ENCODE assay signal across 16 cellular contexts in genomic region chr13:66831317-66831716, GRCh38.
A peak's percentile ranks its signal among the peaks of the same experiment; 100 is the strongest.
DNase-seq lines count a peak whose midpoint lies in the region; ATAC-seq and TF ChIP-seq lines count a peak whose summit lies in the region.
"Had no signal": no experiment of that assay in that cellular context is flagged by ENCODE, and none has a peak within 500 bp of the region (broad histone marks: within the 10 kb centered on the region; RNA-seq: fewer than 3 reads in every experiment).

No MANE protein-coding gene starts in this region.

- H3K9ac ChIP-seq in SK-N-SH (no peak overlapping the region), SU-DHL-6 (ENCODE audit: low read length) (peak overlapping the region; percentile 23)

- H3K4me2 ChIP-seq in SK-N-SH (no peak overlapping the region), SU-DHL-6 (ENCODE audit: low read depth, low read length, poor library complexity, severe bottlenecking) (peak overlapping the region; percentile 70)

- DNase-seq in SK-N-SH (no peak), ACHN (no peak), foreskin fibroblast (no peak)
- DNase-seq in stimulated activated naive CD4-positive, alpha-beta T cell treated with Interleukin-2 at 50 U/mL for 16 hours (lab: John Stamatoyannopoulos, UW): no peak
- no peak for DNase-seq in stimulated activated effector memory CD8-positive, alpha-beta T cell treated with anti-CD3 and anti-CD28 coated beads, Interleukin-12 subunit alpha, Interleukin-12 subunit beta, amount 100 ng/mL, for 72 hours (ENCODE audit: low spot score in 2 of 2)
- DNase-seq: activated CD4-positive, alpha-beta memory T cell treated with anti-CD3 and anti-CD28 coated beads, Interleukin-2, amount 10 ng/mL, durations not matched to agents 7 days and 5 days; activated naive CD8-positive, alpha-beta T cell treated with anti-CD3 and anti-CD28 coated beads, Interleukin-2, amount 50 U/mL, for 24 hours; endodermal cell; GF-D8; left ventricle myocardium superior; natural killer cell; NCI-H226 had no signal

- TF ChIP-seq CTCF in SK-N-SH (IDR thresholded peaks at IDR 0.05) (no peak), SU-DHL-6 (IDR thresholded peaks at IDR 0.05; ENCODE audit: insufficient read depth, low read length, poor library complexity, severe bottlenecking) (no peak), foreskin fibroblast (IDR thresholded peaks at IDR 0.05; ENCODE audit: low read depth, low read length) (no peak)

- CTCF ChIA-PET in SK-N-SH (lab: Yijun Ruan, JAX): no interaction called here

- H3F3A ChIP-seq in SK-N-SH (replicated peaks; ENCODE audit: insufficient read depth) (no peaks in the 10 kb centered on the region), SU-DHL-6 (ENCODE audit: insufficient read depth) (peaks cover 5% of the 10 kb centered on the region; the same call in 1 of the 2 replicates)

- no peak for ATAC-seq in SK-N-SH treated with all-trans-retinoic acid at 6 μM for 48 hours
- peak; percentile 64 for ATAC-seq in HG03175 (IDR thresholded peaks at IDR 0.05; ENCODE audit: unreplicated experiment)
- no peak for ATAC-seq in stimulated activated effector memory CD8-positive, alpha-beta T cell treated with anti-CD3 and anti-CD28 coated beads, Interleukin-12 subunit alpha, Interleukin-12 subunit beta, amount 100 ng/mL, for 72 hours
- ATAC-seq: activated naive CD8-positive, alpha-beta T cell treated with anti-CD3 and anti-CD28 coated beads, Interleukin-2, amount 50 U/mL, for 24 hours; left ventricle myocardium superior; natural killer cell; Panc1 had no signal

- H3K9me3 ChIP-seq in SK-N-SH (no peaks in the 10 kb centered on the region), SU-DHL-6 (ENCODE audit: insufficient read depth, low read length) (no peaks in the 10 kb centered on the region)

- H3K79me2 ChIP-seq in SK-N-SH (ENCODE audit: insufficient read depth) (no peaks in the 10 kb centered on the region), SU-DHL-6 (ENCODE audit: insufficient read depth, low read length) (no peaks in the 10 kb centered on the region)

- H3K36me3 ChIP-seq in SK-N-SH (replicated peaks in 1 of 2; ENCODE audit: control insufficient read depth in 1 of 2, insufficient read depth in 2 of 2, low read length in 1 of 2) (no peaks in the 10 kb centered on the region), SU-DHL-6 (ENCODE audit: low read length) (no peaks in the 10 kb centered on the region)

- no peaks in the 10 kb centered on the region for H3K4me1 Mint-ChIP-seq in stimulated activated effector memory CD8-positive, alpha-beta T cell treated with anti-CD3 and anti-CD28 coated beads, Interleukin-12 subunit alpha, Interleukin-12 subunit beta, amount 100 ng/mL, for 72 hours
- H3K4me1 Mint-ChIP-seq: activated CD4-positive, alpha-beta memory T cell treated with anti-CD3 and anti-CD28 coated beads, Interleukin-2, amount 10 ng/mL, durations not matched to agents 7 days and 5 days; activated naive CD8-positive, alpha-beta T cell treated with anti-CD3 and anti-CD28 coated beads, Interleukin-2, amount 50 U/mL, for 24 hours; natural killer cell had no signal

- no peak overlapping the region for H3K4me3 Mint-ChIP-seq in stimulated activated effector memory CD8-positive, alpha-beta T cell treated with anti-CD3 and anti-CD28 coated beads, Interleukin-12 subunit alpha, Interleukin-12 subunit beta, amount 100 ng/mL, for 72 hours
- H3K4me3 Mint-ChIP-seq: activated CD4-positive, alpha-beta memory T cell treated with anti-CD3 and anti-CD28 coated beads, Interleukin-2, amount 10 ng/mL, durations not matched to agents 7 days and 5 days; activated naive CD8-positive, alpha-beta T cell treated with anti-CD3 and anti-CD28 coated beads, Interleukin-2, amount 50 U/mL, for 24 hours; endodermal cell; natural killer cell had no signal

- H3K9me2 ChIP-seq in SK-N-SH (no peaks in the 10 kb centered on the region), SU-DHL-6 (replicated peaks; ENCODE audit: insufficient read depth, low read length) (no peaks in the 10 kb centered on the region)

- TF ChIP-seq RAD21 in SK-N-SH (IDR thresholded peaks at IDR 0.05; ENCODE audit: low read length): no peak

- peaks cover 0 to 6% of the 10 kb centered on the region in 2 experiments; a peak in 2 of 4 replicates for H3K4me1 ChIP-seq in SK-N-SH (ENCODE audit: control insufficient read depth in 1 of 2, insufficient read depth in 2 of 2, low read depth in 1 of 2, low read length in 1 of 2)

- no peak overlapping the region for H3K27ac Mint-ChIP-seq in stimulated activated effector memory CD8-positive, alpha-beta T cell treated with anti-CD3 and anti-CD28 coated beads, Interleukin-12 subunit alpha, Interleukin-12 subunit beta, amount 100 ng/mL, for 72 hours
- H3K27ac Mint-ChIP-seq: activated CD4-positive, alpha-beta memory T cell treated with anti-CD3 and anti-CD28 coated beads, Interleukin-2, amount 10 ng/mL, durations not matched to agents 7 days and 5 days; activated naive CD8-positive, alpha-beta T cell treated with anti-CD3 and anti-CD28 coated beads, Interleukin-2, amount 50 U/mL, for 24 hours; endodermal cell; natural killer cell had no signal

- H4K20me1 ChIP-seq in SK-N-SH (ENCODE audit: insufficient read depth) (no peaks in the 10 kb centered on the region), SU-DHL-6 (ENCODE audit: low read depth, low read length) (no peaks in the 10 kb centered on the region)

- in situ Hi-C loops in ACHN (cut with HindIII; ENCODE audit: low pct_ligation_motif_present, low pct_unique_long_range_greater_than_20kb, low sequenced_read_pairs): no loop called here

- peaks cover 17% of the 10 kb centered on the region for H3K9me3 Mint-ChIP-seq in stimulated activated effector memory CD8-positive, alpha-beta T cell treated with anti-CD3 and anti-CD28 coated beads, Interleukin-12 subunit alpha, Interleukin-12 subunit beta, amount 100 ng/mL, for 72 hours
- H3K9me3 Mint-ChIP-seq: activated CD4-positive, alpha-beta memory T cell treated with anti-CD3 and anti-CD28 coated beads, Interleukin-2, amount 10 ng/mL, durations not matched to agents 7 days and 5 days; activated naive CD8-positive, alpha-beta T cell treated with anti-CD3 and anti-CD28 coated beads, Interleukin-2, amount 50 U/mL, for 24 hours; endodermal cell had no signal

- 74% methylated on average over 2 of the region's 2 CpGs for WGBS in SK-N-SH (ENCODE audit: low lambda C conversion rate)

- peak overlapping the region; percentile 43; the same call in 1 of the 2 replicates for H2AFZ ChIP-seq in SK-N-SH (ENCODE audit: low read depth)
- H2AFZ ChIP-seq in SU-DHL-6 (ENCODE audit: low read depth, low read length, severe bottlenecking): peak overlapping the region; percentile 92

- H3K36me3 Mint-ChIP-seq in stimulated activated effector memory CD8-positive, alpha-beta T cell treated with anti-CD3 and anti-CD28 coated beads, Interleukin-12 subunit alpha, Interleukin-12 subunit beta, amount 100 ng/mL, for 72 hours: no peaks in the 10 kb centered on the region
- H3K36me3 Mint-ChIP-seq: natural killer cell had no signal

- H3K27ac ChIP-seq in SK-N-SH (ENCODE audit: low read depth in 2 of 2, low read length in 1 of 2) (no peak overlapping the region), SU-DHL-6 (ENCODE audit: low read depth, low read length) (peak overlapping the region; percentile 62)

- H3K4me3 ChIP-seq in SK-N-SH (ENCODE audit: low read depth in 2 of 2, low read length in 1 of 2) (no peak overlapping the region), SU-DHL-6 (ENCODE audit: insufficient read depth, low read length, poor library complexity, severe bottlenecking) (peak overlapping the region; percentile 27), foreskin fibroblast (ENCODE audit: low read depth in 1 of 2, low read length in 2 of 2) (no peak overlapping the region)

- H3K27me3 ChIP-seq in SK-N-SH (ENCODE audit: insufficient read depth) (no peaks in the 10 kb centered on the region), SU-DHL-6 (ENCODE audit: low read length) (no peaks in the 10 kb centered on the region)

- no peak for TF ChIP-seq EP300 in SK-N-SH (IDR thresholded peaks at IDR 0.05; ENCODE audit: borderline replicate concordance in 1 of 2, low read depth in 1 of 2, low read length in 1 of 2)

- POLR2A ChIA-PET in SK-N-SH (lab: Yijun Ruan, JAX): no interaction called here

TF ChIP-seq in SK-N-SH, 30 proteins besides CTCF, POLR2A, EP300 and RAD21 (continues in another document):
- TF ChIP-seq YY1 (IDR thresholded peaks at IDR 0.05; ENCODE audit: low read depth): no peak
- no peak for TF ChIP-seq GATA2 (CRISPR knock-in tag; IDR thresholded peaks at IDR 0.05)
- no peak for TF ChIP-seq RFX5 (IDR thresholded peaks at IDR 0.05; ENCODE audit: low read length)
- no peak for TF ChIP-seq FOXJ3 (CRISPR knock-in tag; IDR thresholded peaks at IDR 0.05)
- TF ChIP-seq MAX (IDR thresholded peaks at IDR 0.05; ENCODE audit: low read depth): no peak
- no peak for TF ChIP-seq FOXM1 (IDR thresholded peaks at IDR 0.05; ENCODE audit: low read depth)
- TF ChIP-seq NRF1 (IDR thresholded peaks at IDR 0.05; ENCODE audit: low read depth, low read length): no peak

TF ChIP-seq in SK-N-SH treated with all-trans-retinoic acid at 6 μM for 48 hours, 23 proteins besides CTCF, POLR2A, EP300 and RAD21 (continues in another document):
- no peak for TF ChIP-seq CSDC2 (CRISPR knock-in tag; IDR thresholded peaks at IDR 0.05)
- TF ChIP-seq OSR1 (CRISPR knock-in tag; IDR thresholded peaks at IDR 0.05): no peak
- TF ChIP-seq RARB (CRISPR knock-in tag; IDR thresholded peaks at IDR 0.05): no peak
- no peak for TF ChIP-seq SNAI2 (CRISPR knock-in tag; IDR thresholded peaks at IDR 0.05)
- TF ChIP-seq ZC3H10 (CRISPR knock-in tag; IDR thresholded peaks at IDR 0.05): no peak
- no peak for TF ChIP-seq CSRNP3 (CRISPR knock-in tag; IDR thresholded peaks at IDR 0.05)
- no peak for TF ChIP-seq PPARA (CRISPR knock-in tag; IDR thresholded peaks at IDR 0.05; ENCODE audit: borderline replicate concordance)
